In the genomic region with DNA sequence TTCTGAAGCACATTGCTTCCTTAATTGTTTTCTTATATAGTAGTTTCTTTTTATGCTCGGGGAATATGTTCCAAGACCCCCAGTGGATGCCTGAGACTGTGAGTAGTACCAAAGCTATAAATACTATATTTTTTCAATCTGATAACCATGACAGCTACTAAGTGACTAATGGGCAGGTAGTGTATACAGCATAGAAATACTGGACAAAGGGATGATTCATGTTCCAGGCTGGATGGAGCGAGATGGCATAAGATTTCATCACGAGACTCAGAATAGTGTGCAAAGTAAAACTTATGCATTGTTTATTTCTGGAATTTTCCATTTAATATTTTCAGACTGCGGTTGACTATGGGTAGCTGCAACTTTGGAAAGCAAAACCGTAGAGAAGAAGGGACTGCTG, we compare ENCODE assay signal across 23 cellular contexts. TPM values are rescaled to one million over a fixed set of nuclear protein-coding genes. Genes with fewer than 3 reads are reported as not detected.
DNase-seq lines count a peak whose midpoint lies in the region; ATAC-seq, FAIRE-seq and TF ChIP-seq lines count a peak whose summit lies in the region.
"Had no signal": no experiment of that assay in that cellular context is flagged by ENCODE, and none has a peak within 500 bp of the region (broad histone marks: within the 10 kb centered on the region; RNA-seq: fewer than 3 reads in every experiment).

No MANE protein-coding gene starts in this region.

- TF ChIP-seq CTCF in astrocyte (IDR thresholded peaks at IDR 0.05; ENCODE audit: insufficient read depth, low read depth, low read length), result no peak
- no peak for TF ChIP-seq CTCF in CD8-positive, alpha-beta T cell (IDR thresholded peaks at IDR 0.05)

- H3K4me3 Mint-ChIP-seq in astrocyte (ENCODE audit: unreplicated experiment), result no peak overlapping the region
- no peak overlapping the region for H3K4me3 Mint-ChIP-seq in CD8-positive, alpha-beta T cell
- H3K4me3 Mint-ChIP-seq: B cell had no signal

- no peaks in the 10 kb centered on the region for H3K36me3 Mint-ChIP-seq in astrocyte (ENCODE audit: low read depth, unreplicated experiment)
- H3K36me3 Mint-ChIP-seq in CD8-positive, alpha-beta T cell, result no peaks in the 10 kb centered on the region
- H3K36me3 Mint-ChIP-seq: CD14-positive monocyte had no signal

- no peaks in the 10 kb centered on the region for H3K9me3 Mint-ChIP-seq in astrocyte (ENCODE audit: unreplicated experiment)
- H3K9me3 Mint-ChIP-seq in CD8-positive, alpha-beta T cell, result no peaks in the 10 kb centered on the region

- peak overlapping the region; percentile 36 for H3K27ac Mint-ChIP-seq in astrocyte (ENCODE audit: unreplicated experiment)
- H3K27ac Mint-ChIP-seq in CD8-positive, alpha-beta T cell, result no peak overlapping the region
- H3K27ac Mint-ChIP-seq: B cell, CD14-positive monocyte had no signal

- H3K27me3 ChIP-seq in astrocyte (ENCODE audit: insufficient read depth, low read length), result no peaks in the 10 kb centered on the region
- H3K27me3 ChIP-seq in CD8-positive, alpha-beta T cell (ENCODE audit: insufficient read depth, low read length), result no peaks in the 10 kb centered on the region

- CTCF ChIA-PET in CD8-positive, alpha-beta T cell (lab: Charles Lee), result interaction anchor here (2.6 kb wide), 1 partner anchor 13 kb away, joined by 7 read pairs; no protein-coding TSS in a partner anchor

- H3K27me3 Mint-ChIP-seq in astrocyte (ENCODE audit: low read depth, unreplicated experiment), result peaks cover 3% of the 10 kb centered on the region
- peaks cover 12% of the 10 kb centered on the region for H3K27me3 Mint-ChIP-seq in CD8-positive, alpha-beta T cell (ENCODE audit: low read depth)

- H3K36me3 ChIP-seq in astrocyte (ENCODE audit: insufficient read depth, low read length), result no peaks in the 10 kb centered on the region
- no peaks in the 10 kb centered on the region for H3K36me3 ChIP-seq in CD8-positive, alpha-beta T cell (ENCODE audit: insufficient read depth, low read length)
- H3K36me3 ChIP-seq: HAP-1 had no signal

- no peaks in the 10 kb centered on the region for H3K79me2 ChIP-seq in astrocyte (ENCODE audit: insufficient read depth, low read length)

- no peak overlapping the region for H2AFZ ChIP-seq in astrocyte (ENCODE audit: low read depth, low read length)
- H2AFZ ChIP-seq: GM23248 had no signal

- peaks cover 8% of the 10 kb centered on the region for H3K4me1 Mint-ChIP-seq in astrocyte (ENCODE audit: low read depth, unreplicated experiment)
- H3K4me1 Mint-ChIP-seq in CD8-positive, alpha-beta T cell (ENCODE audit: low read depth), result no peaks in the 10 kb centered on the region
- H3K4me1 Mint-ChIP-seq: B cell, CD14-positive monocyte had no signal

- no peak for FAIRE-seq in astrocyte (lab: Jason Lieb, UNC)
- FAIRE-seq: A549, GM12878 had no signal

- DNase-seq in EH (ENCODE audit: low read depth), result peak; percentile 4
- peak; percentile 14 for DNase-seq in RKO (ENCODE audit: low spot score)
- DNase-seq in astrocyte (ENCODE audit: low read depth), result no peak
- peak; percentile 16 for DNase-seq in foreskin melanocyte
- no peak for DNase-seq in iPS-NIHi11 (ENCODE audit: low spot score)
- no peak for DNase-seq in CD8-positive, alpha-beta T cell
- DNase-seq: GM23248, KG1, NCI-H1694 treated with DMSO at 0.1 percent for 48 hours, NCI-H446 treated with DMSO at 0.1 percent for 48 hours, NCI-H526 treated with DMSO at 0.1 percent for 48 hours, OCI-M1, SHP77 treated with DMSO at 0.1 percent for 48 hours had no signal

- no peaks in the 10 kb centered on the region for H3K9me3 ChIP-seq in astrocyte (ENCODE audit: insufficient read depth, low read depth, low read length)
- no peaks in the 10 kb centered on the region for H3K9me3 ChIP-seq in CD8-positive, alpha-beta T cell (ENCODE audit: low read length)
- H3K9me3 ChIP-seq: A549, HAP-1 had no signal

- H3K4me1 ChIP-seq in astrocyte (ENCODE audit: insufficient read depth, low read length), result no peaks in the 10 kb centered on the region
- no peaks in the 10 kb centered on the region for H3K4me1 ChIP-seq in CD8-positive, alpha-beta T cell (ENCODE audit: insufficient read depth, low read length)
- H3K4me1 ChIP-seq: A549, HAP-1 had no signal

- no peak overlapping the region for H3K27ac ChIP-seq in astrocyte (ENCODE audit: low read depth, low read length)
- no peak overlapping the region for H3K27ac ChIP-seq in CD8-positive, alpha-beta T cell (ENCODE audit: low read depth, low read length)
- H3K27ac ChIP-seq: A549, GM23248, HL-60 had no signal

- no peak overlapping the region for H3K9ac ChIP-seq in astrocyte (ENCODE audit: low read length)
- H3K9ac ChIP-seq: GM23248 had no signal

- no peaks in the 10 kb centered on the region for H4K20me1 ChIP-seq in astrocyte (ENCODE audit: insufficient read depth, low read length)

- intact Hi-C loops in CD8-positive, alpha-beta T cell (cut with DNase I, micrococcal nuclease), result no loop called here

- H3K4me2 ChIP-seq in astrocyte (ENCODE audit: low read length), result no peak overlapping the region
- H3K4me2 ChIP-seq: A549 had no signal

- no peak for ATAC-seq in GM21576 (IDR thresholded peaks at IDR 0.05; ENCODE audit: unreplicated experiment)
- ATAC-seq in CD8-positive, alpha-beta T cell, result no peak
- ATAC-seq: A549, GM12878 had no signal

- no peak overlapping the region for H3K4me3 ChIP-seq in astrocyte (ENCODE audit: insufficient read depth, low read depth, low read length)
- no peak overlapping the region for H3K4me3 ChIP-seq in CD8-positive, alpha-beta T cell (ENCODE audit: low read depth, low read length)
- H3K4me3 ChIP-seq: A549, GM12878, GM23248, HAP-1 had no signal

- POLR2A ChIA-PET in CD8-positive, alpha-beta T cell (lab: Charles Lee), result no interaction called here

RNA-seq across cellular contexts. Expression of a gene that starts 47.9 kb away (rescaled TPM):
- not detected in 2 replicates for total RNA-seq in astrocyte
- not detected for total RNA-seq in CD8-positive, alpha-beta T cell
- total RNA-seq: B cell; GM12878; GM23248; HT-29; RPMI7951; T-helper 1 cell treated with Interleukin-12 subunit alpha and Interleukin-12 subunit beta and Interleukin-4 antibody, amounts not matched to agents 30 ng/mL and 1 ng/mL, for 36 hours had no signal

Comparison
In these comparisons a context has a peak if more than half of its experiments do, and no peak if none do; other contexts are left out.
1. DNase-seq: peak in EH (single experiment), RKO (single experiment) and foreskin melanocyte (single experiment); none in astrocyte (single experiment), iPS-NIHi11 (single experiment) and CD8-positive, alpha-beta T cell (0 of 7).